Comparison of ENCODE assay signal across 19 cellular contexts in genomic region chr2:15734871-15735737, GRCh38.
DNase-seq lines count a peak whose midpoint lies in the region; ATAC-seq, FAIRE-seq and TF ChIP-seq lines count a peak whose summit lies in the region.
"Had no signal": no experiment of that assay in that cellular context is flagged by ENCODE, and none has a peak within 500 bp of the region (broad histone marks: within the 10 kb centered on the region; RNA-seq: fewer than 3 reads in every experiment).

No MANE protein-coding gene starts in this region.

- no peak overlapping the region for H3K27ac Mint-ChIP-seq in neural progenitor cell
- H3K27ac Mint-ChIP-seq: activated naive CD8-positive, alpha-beta T cell treated with anti-CD3 and anti-CD28 coated beads, Interleukin-2, amount 10 ng/mL, durations not matched to agents 7 days and 5 days; activated T-helper 1 cell treated with anti-CD3 and anti-CD28 coated beads, Interleukin-12 subunit alpha, Interleukin-12 subunit beta, Interleukin-2, Interleukin-4 antibody, amounts not matched to agents 30 ng/mL and 10 ng/mL and 1 ng/mL, durations not matched to agents 14 hours and 24 hours and 36 hours; B cell; effector memory CD8-positive, alpha-beta T cell had no signal

- peak overlapping the region; percentile 91 for H3K27ac ChIP-seq in cardiac muscle cell
- no peak overlapping the region for H3K27ac ChIP-seq in mesendoderm (ENCODE audit: low read depth, low read length)
- H3K27ac ChIP-seq in testis: no peak overlapping the region
- H3K27ac ChIP-seq in neural progenitor cell: no peak overlapping the region
- H3K27ac ChIP-seq: 22Rv1, PC-9, SK-N-MC had no signal

- no peaks in the 10 kb centered on the region for H3F3A ChIP-seq in neural progenitor cell (ENCODE audit: low read depth)

- H3K36me3 Mint-ChIP-seq in neural progenitor cell: no peaks in the 10 kb centered on the region
- H3K36me3 Mint-ChIP-seq: activated naive CD8-positive, alpha-beta T cell treated with anti-CD3 and anti-CD28 coated beads, Interleukin-2, amount 10 ng/mL, durations not matched to agents 7 days and 5 days had no signal

- H3K9me3 Mint-ChIP-seq in neural progenitor cell: no peaks in the 10 kb centered on the region
- H3K9me3 Mint-ChIP-seq: activated naive CD8-positive, alpha-beta T cell treated with anti-CD3 and anti-CD28 coated beads, Interleukin-2, amount 10 ng/mL, durations not matched to agents 7 days and 5 days; activated T-helper 1 cell treated with anti-CD3 and anti-CD28 coated beads, Interleukin-12 subunit alpha, Interleukin-12 subunit beta, Interleukin-2, Interleukin-4 antibody, amounts not matched to agents 30 ng/mL and 10 ng/mL and 1 ng/mL, durations not matched to agents 14 hours and 24 hours and 36 hours; effector memory CD8-positive, alpha-beta T cell had no signal

- H3K4me2 ChIP-seq in mesendoderm (ENCODE audit: low read length) (no peak overlapping the region), neural progenitor cell (no peak overlapping the region)
- H3K4me2 ChIP-seq: PC-9 had no signal

- H4K5ac ChIP-seq in mesendoderm (ENCODE audit: low read length): no peak overlapping the region

- no peak overlapping the region for H3K56ac ChIP-seq in mesendoderm (ENCODE audit: low read length)

- H3K4me1 ChIP-seq in cardiac muscle cell (ENCODE audit: low read depth) (peaks cover 36% of the 10 kb centered on the region), mesendoderm (ENCODE audit: control insufficient read depth, low read depth, low read length) (peaks cover 7% of the 10 kb centered on the region), testis (peaks cover 19% of the 10 kb centered on the region), neural progenitor cell (peaks cover 8% of the 10 kb centered on the region)

- peaks cover 8% of the 10 kb centered on the region for H3K27me3 Mint-ChIP-seq in neural progenitor cell (ENCODE audit: insufficient read depth, low read depth)

- TF ChIP-seq POLR2A in testis (IDR thresholded peaks at IDR 0.05): no peak

- peak; percentile 32 for FAIRE-seq in urothelium cell line (lab: Jason Lieb, UNC)

- H3K36me3 ChIP-seq in cardiac muscle cell: no peaks in the 10 kb centered on the region
- no peaks in the 10 kb centered on the region for H3K36me3 ChIP-seq in mesendoderm (ENCODE audit: control insufficient read depth, insufficient read depth, low read length)
- H3K36me3 ChIP-seq in testis (ENCODE audit: low read depth, missing control alignments): no peaks in the 10 kb centered on the region
- H3K36me3 ChIP-seq in neural progenitor cell: no peaks in the 10 kb centered on the region

- H3K9ac ChIP-seq in mesendoderm (ENCODE audit: low read length): no peak overlapping the region
- H3K9ac ChIP-seq in neural progenitor cell: no peak overlapping the region

- intact Hi-C loops in testis (cut with DNase I; ENCODE audit: low total_unique reads): no loop called here

- no peaks in the 10 kb centered on the region for H3K79me2 ChIP-seq in mesendoderm (ENCODE audit: control insufficient read depth, insufficient read depth, low read length)
- no peaks in the 10 kb centered on the region for H3K79me2 ChIP-seq in neural progenitor cell (ENCODE audit: low read depth)

- peaks cover 38% of the 10 kb centered on the region for H3K4me1 Mint-ChIP-seq in neural progenitor cell
- H3K4me1 Mint-ChIP-seq: activated naive CD8-positive, alpha-beta T cell treated with anti-CD3 and anti-CD28 coated beads, Interleukin-2, amount 10 ng/mL, durations not matched to agents 7 days and 5 days had no signal

- no peak overlapping the region for H2BK15ac ChIP-seq in mesendoderm (replicated peaks; ENCODE audit: low read depth)

- no peak overlapping the region for H3K18ac ChIP-seq in mesendoderm (ENCODE audit: low read length)

- WGBS in mesendoderm (ENCODE audit: extremely low coverage, insufficient coverage, low lambda C conversion rate): no CpG with 5 or more reads among the region's 7 CpGs
- 72 to 75% methylated on average over 6 to 7 of the region's 7 CpGs for WGBS in testis, 2 donors

- DNase-seq in NCI-H2227 (lab: John Stamatoyannopoulos, UW; ENCODE audit: unreplicated experiment) (peak; percentile 19), NCI-H2227 treated with DMSO at 0.1 percent for 48 hours (lab: John Stamatoyannopoulos, UW) (no peak), cardiac muscle cell (ENCODE audit: low read depth in 1 of 2, low spot score in 1 of 2) (peak; percentile 24 to 83), mesendoderm (peak; percentile 97), urothelium cell line (ENCODE audit: low spot score) (no peak), testis (no peak), neural progenitor cell (ENCODE audit: low spot score) (no peak)
- DNase-seq: activated naive CD8-positive, alpha-beta T cell treated with anti-CD3 and anti-CD28 coated beads, Interleukin-2, amount 10 ng/mL, durations not matched to agents 7 days and 5 days; effector memory CD8-positive, alpha-beta T cell; NCI-H1092; NCI-H2171; NCI-H82; stimulated activated CD4-positive, alpha-beta T cell treated with anti-CD3 and anti-CD28 coated beads, Interleukin-2, amount 100 ng/mL, for 48 hours had no signal

- no peaks in the 10 kb centered on the region for H3K79me1 ChIP-seq in mesendoderm (ENCODE audit: low read length)

- TF ChIP-seq CTCF in cardiac muscle cell (IDR thresholded peaks at IDR 0.05; ENCODE audit: low read depth, low read length) (no peak), testis (IDR thresholded peaks at IDR 0.05) (no peak), neural progenitor cell (IDR thresholded peaks at IDR 0.05) (no peak)

- H3K4ac ChIP-seq in mesendoderm (ENCODE audit: low read depth, low read length): no peak overlapping the region

- H3K4me3 Mint-ChIP-seq in neural progenitor cell: no peak overlapping the region
- H3K4me3 Mint-ChIP-seq: activated naive CD8-positive, alpha-beta T cell treated with anti-CD3 and anti-CD28 coated beads, Interleukin-2, amount 10 ng/mL, durations not matched to agents 7 days and 5 days; activated T-helper 1 cell treated with anti-CD3 and anti-CD28 coated beads, Interleukin-12 subunit alpha, Interleukin-12 subunit beta, Interleukin-2, Interleukin-4 antibody, amounts not matched to agents 30 ng/mL and 10 ng/mL and 1 ng/mL, durations not matched to agents 14 hours and 24 hours and 36 hours; B cell; effector memory CD8-positive, alpha-beta T cell had no signal

- no peak overlapping the region for H4K8ac ChIP-seq in mesendoderm (ENCODE audit: low read depth, low read length)

- H2AFZ ChIP-seq in neural progenitor cell (replicated peaks): no peak overlapping the region
- H2AFZ ChIP-seq: PC-9 had no signal

- no peak for ATAC-seq in HG03442 (IDR thresholded peaks at IDR 0.05; ENCODE audit: unreplicated experiment)
- ATAC-seq: effector memory CD8-positive, alpha-beta T cell had no signal

- no peaks in the 10 kb centered on the region for H4K20me1 ChIP-seq in neural progenitor cell (ENCODE audit: low read depth)

- H3K9me3 ChIP-seq in cardiac muscle cell (ENCODE audit: low read depth) (no peaks in the 10 kb centered on the region), testis (no peaks in the 10 kb centered on the region), neural progenitor cell (ENCODE audit: low read depth) (no peaks in the 10 kb centered on the region)

- H3K23ac ChIP-seq in mesendoderm (ENCODE audit: low read length): no peak overlapping the region

- no peak overlapping the region for H2BK120ac ChIP-seq in mesendoderm (ENCODE audit: low read depth, low read length)

- H2AK5ac ChIP-seq in mesendoderm (ENCODE audit: low read length): no peak overlapping the region

- H3K4me3 ChIP-seq in cardiac muscle cell: no peak overlapping the region
- H3K4me3 ChIP-seq in mesendoderm (ENCODE audit: low read length): no peak overlapping the region
- H3K4me3 ChIP-seq in testis: no peak overlapping the region
- H3K4me3 ChIP-seq in neural progenitor cell: no peak overlapping the region
- H3K4me3 ChIP-seq: PC-9, SK-N-MC had no signal

- H2BK5ac ChIP-seq in mesendoderm (ENCODE audit: low read length): no peak overlapping the region

- H3K27me3 ChIP-seq in cardiac muscle cell: no peaks in the 10 kb centered on the region
- peaks cover 6% of the 10 kb centered on the region for H3K27me3 ChIP-seq in mesendoderm (ENCODE audit: insufficient read depth, low read length, poor library complexity)
- H3K27me3 ChIP-seq in testis: no peaks in the 10 kb centered on the region
- H3K27me3 ChIP-seq in neural progenitor cell: no peaks in the 10 kb centered on the region

Comparison
In these comparisons a context has a peak if more than half of its experiments do, and no peak if none do; other contexts are left out.
1. DNase-seq: peak in NCI-H2227 (single experiment), cardiac muscle cell (2 of 2) and mesendoderm (single experiment); none in NCI-H2227 treated with DMSO at 0.1 percent for 48 hours (single experiment), urothelium cell line (single experiment), testis (single experiment) and neural progenitor cell (single experiment).